Comparison of ENCODE assay signal across 17 cellular contexts in genomic region chr22:27086728-27087450, GRCh38.
DNase-seq lines count a peak whose midpoint lies in the region; ATAC-seq, FAIRE-seq and TF ChIP-seq lines count a peak whose summit lies in the region.
"Had no signal": no experiment of that assay in that cellular context is flagged by ENCODE, and none has a peak within 500 bp of the region (broad histone marks: within the 10 kb centered on the region; RNA-seq: fewer than 3 reads in every experiment).

No MANE protein-coding gene starts in this region.

- no peak overlapping the region for H3K14ac ChIP-seq in H1 (ENCODE audit: insufficient read length)

- DNase-seq in LHCN-M2 (ENCODE audit: low read depth) (peak; percentile 56), RPMI7951 (ENCODE audit: low read depth) (peak; percentile 24), H1 (ENCODE audit: low read depth in 1 of 2, low spot score in 2 of 2) (no peak), retina (peak; percentile 50), NAMALWA (ENCODE audit: low spot score) (no peak)
- no peak for DNase-seq in stimulated activated naive CD4-positive, alpha-beta T cell treated with Interleukin-2 at 50 U/mL for 16 hours (lab: John Stamatoyannopoulos, UW)
- DNase-seq: C1 segment of cervical spinal cord, GF-D8, KBM-7, NCI-H1436 treated with DMSO at 0.1 percent for 48 hours, NCI-H2081 treated with DMSO at 0.1 percent for 48 hours, NCI-H526 treated with DMSO at 0.1 percent for 48 hours, SW 1271 had no signal

- no peaks in the 10 kb centered on the region for H3K36me3 ChIP-seq in H1 (ENCODE audit: control insufficient read depth in 2 of 4, insufficient read depth in 4 of 4, low read length in 3 of 4)
- H3K36me3 ChIP-seq: SJSA1 had no signal

- H3K4me2 ChIP-seq in H1 (ENCODE audit: insufficient read depth in 1 of 2, low read depth in 2 of 2, low read length in 2 of 2) = no peak overlapping the region

- H4K91ac ChIP-seq in H1 (replicated peaks; ENCODE audit: insufficient read length, low read length) = no peak overlapping the region

- no peak overlapping the region for H2BK120ac ChIP-seq in H1 (replicated peaks; ENCODE audit: low read depth, low read length)

- no peak for TF ChIP-seq POLR2A in H1 (IDR thresholded peaks at IDR 0.05; ENCODE audit: control extremely low read depth in 1 of 2, low read depth in 2 of 2, low read length in 2 of 2)

- POLR2A ChIA-PET in H1 (lab: Charles Lee; ENCODE audit: partially characterized antibody) = no interaction called here

- no peak for ATAC-seq in GM21381 (IDR thresholded peaks at IDR 0.05; ENCODE audit: unreplicated experiment)

- no peak overlapping the region for H3K4ac ChIP-seq in H1 (replicated peaks; ENCODE audit: insufficient read length, low read depth, low read length)

- H3K9me3 ChIP-seq in H1 (ENCODE audit: insufficient read depth in 2 of 2, low read depth in 1 of 2, low read length in 1 of 2) = no peaks in the 10 kb centered on the region
- H3K9me3 ChIP-seq: SJSA1 had no signal

- no peaks in the 10 kb centered on the region for H3K79me2 ChIP-seq in H1 (ENCODE audit: control insufficient read depth in 1 of 2, insufficient read depth in 2 of 2, low read length in 2 of 2)

- no peak for TF ChIP-seq CTCF in H1 (IDR thresholded peaks at IDR 0.05; ENCODE audit: control extremely low read depth in 1 of 3, insufficient read depth in 1 of 3, low read depth in 1 of 3, low read length in 3 of 3)

- H2BK20ac ChIP-seq in H1 (ENCODE audit: low read length) = no peak overlapping the region

- H3K4me3 ChIP-seq in H1 (ENCODE audit: extremely low read depth in 1 of 4, insufficient read depth in 2 of 4, low read depth in 3 of 4, low read length in 4 of 4) = no peak overlapping the region
- H3K4me3 ChIP-seq: SJSA1 had no signal

- H3K18ac ChIP-seq in H1 (ENCODE audit: extremely low read depth, low read length) = no peak overlapping the region

- no peak overlapping the region for H2AK5ac ChIP-seq in H1 (ENCODE audit: low read depth, low read length)

- no peak overlapping the region for H3K9ac ChIP-seq in H1 (replicated peaks in 1 of 4; ENCODE audit: extremely low read depth in 1 of 4, low read depth in 3 of 4, low read length in 3 of 4)

- H3K23ac ChIP-seq in H1 (ENCODE audit: insufficient read length) = no peak overlapping the region

- H3K56ac ChIP-seq in H1 (replicated peaks; ENCODE audit: insufficient read length, low read depth, low read length) = no peak overlapping the region

- H2AFZ ChIP-seq in H1 (ENCODE audit: low read length) = no peak overlapping the region

- 78% methylated on average over 15 of the region's 15 CpGs; no CpG with 5 or more reads in 1 of the 2 experiments for WGBS in H1 (ENCODE audit: extremely low coverage in 1 of 2, insufficient coverage in 1 of 2, insufficient read length in 1 of 2, insufficient replicate concordance in 2 of 2, low coverage in 1 of 2, low lambda C conversion rate in 2 of 2, missing lambda C conversion rate in 1 of 2), 2 experiments

- CTCF ChIA-PET in H1 (lab: Charles Lee; ENCODE audit: partially characterized antibody) = no interaction called here

- TF ChIP-seq RAD21 in H1 (IDR thresholded peaks at IDR 0.05 in 1 of 2, conservative IDR thresholded peaks at IDR 0.05 in 1 of 2; ENCODE audit: low read depth in 2 of 2, low read length in 2 of 2) = no peak

- H3K27me3 ChIP-seq in H1 (replicated peaks in 1 of 4; ENCODE audit: control insufficient read depth in 3 of 4, extremely low read depth in 1 of 4, insufficient read depth in 3 of 4, low read length in 3 of 4) = no peaks in the 10 kb centered on the region
- H3K27me3 ChIP-seq: SJSA1 had no signal

- H3K23me2 ChIP-seq in H1 (ENCODE audit: low read depth, low read length) = peaks cover 1% of the 10 kb centered on the region; the same call in 1 of the 2 replicates

- H4K8ac ChIP-seq in H1 (ENCODE audit: extremely low read depth, insufficient read depth, low read length) = no peak overlapping the region

- no peak overlapping the region for H2BK12ac ChIP-seq in H1 (ENCODE audit: low read depth, low read length)

- no peaks in the 10 kb centered on the region for H3K79me1 ChIP-seq in H1 (ENCODE audit: low read depth, low read length)

- no peak overlapping the region for H2BK15ac ChIP-seq in H1 (ENCODE audit: low read length)

- TF ChIP-seq EP300 in H1 (IDR thresholded peaks at IDR 0.05; ENCODE audit: borderline replicate concordance in 1 of 2, low read depth in 2 of 2, low read length in 2 of 2) = no peak

- H4K5ac ChIP-seq in H1 (ENCODE audit: insufficient read length, low read depth, low read length) = no peak overlapping the region

- H3K27ac ChIP-seq in H1 (ENCODE audit: low read depth, low read length) = no peak overlapping the region
- H3K27ac ChIP-seq: SJSA1 had no signal

- H4K20me1 ChIP-seq in H1 (replicated peaks in 1 of 2; ENCODE audit: control insufficient read depth in 1 of 2, insufficient read depth in 2 of 2, low read length in 2 of 2) = no peaks in the 10 kb centered on the region

- no peak for FAIRE-seq in H1 (lab: Jason Lieb, UNC)
- FAIRE-seq: GM12891, H54 had no signal

- H2BK5ac ChIP-seq in H1 (ENCODE audit: low read depth, low read length) = no peak overlapping the region

- peaks cover 0 to 10% (median 6%) of the 10 kb centered on the region in 4 experiments; a peak in 6 of 7 replicates for H3K4me1 ChIP-seq in H1 (replicated peaks in 1 of 4; ENCODE audit: control insufficient read depth in 3 of 4, insufficient read depth in 4 of 4, low read length in 3 of 4)
- H3K4me1 ChIP-seq: SJSA1 had no signal

TF ChIP-seq in H1, 55 proteins besides CTCF, POLR2A, EP300 and RAD21:
- TF ChIP-seq ASH2L (IDR thresholded peaks at IDR 0.05; ENCODE audit: low read length) (no peak), KDM1A (IDR thresholded peaks at IDR 0.05; ENCODE audit: borderline replicate concordance, low read length) (peak; percentile 72; the same call in 1 of the 2 replicates)

Comparison
In these comparisons a context has a peak if more than half of its experiments do, and no peak if none do; other contexts are left out.
1. DNase-seq: peak in LHCN-M2 (single experiment), RPMI7951 (single experiment) and retina (single experiment); none in H1 (0 of 2), stimulated activated naive CD4-positive, alpha-beta T cell treated with Interleukin-2 at 50 U/mL for 16 hours (single experiment) and NAMALWA (single experiment).